ENCODE assay signal across 13 cellular contexts in the genomic region with DNA sequence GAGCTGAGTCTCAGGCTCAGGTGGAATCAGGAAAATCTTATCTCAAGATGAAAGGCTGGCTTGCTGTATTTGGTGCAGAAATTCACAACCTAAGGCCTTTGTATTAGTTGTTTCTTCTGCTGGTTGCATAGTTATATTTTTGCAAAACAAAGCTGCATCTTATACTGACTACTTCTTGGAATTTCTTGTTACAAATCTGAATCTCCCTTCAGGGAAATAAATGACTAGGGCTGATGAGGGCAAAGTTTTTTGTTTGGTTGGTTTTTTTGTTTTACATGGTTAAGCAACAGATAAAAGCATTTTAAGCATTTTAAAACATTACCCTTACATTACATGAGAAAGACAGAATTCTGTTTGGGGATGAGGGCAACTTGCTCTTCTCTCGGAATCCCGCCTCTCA. TPM values are rescaled to one million over a fixed set of nuclear protein-coding genes. Genes with fewer than 3 reads are reported as not detected.
"Had no signal": no experiment of that assay in that cellular context is flagged by ENCODE, and none has a peak within 500 bp of the region (broad histone marks: within the 10 kb centered on the region; RNA-seq: fewer than 3 reads in every experiment).

No MANE protein-coding gene starts in this region.

- ATAC-seq: right cardiac atrium, Right ventricle myocardium inferior had no signal

- H3K36me3 Mint-ChIP-seq: immature natural killer cell had no signal

- DNase-seq: activated B cell treated with CpG ODN at 0.5 μM for 24 hours; activated effector memory CD4-positive, alpha-beta T cell treated with anti-CD3 and anti-CD28 coated beads, Interleukin-2, amount 50 U/mL, for 16 hours; dorsolateral prefrontal cortex; endodermal cell; head of caudate nucleus; immature natural killer cell; mesenchymal stem cell; right cardiac atrium; SK-N-SH; stimulated activated naive CD4-positive, alpha-beta T cell treated with Interleukin-2 at 50 U/mL for 16 hours; upper lobe of left lung had no signal

- H3K27me3 Mint-ChIP-seq: activated B cell treated with CpG ODN at 0.5 μM for 24 hours had no signal

- H3K4me3 Mint-ChIP-seq: activated B cell treated with CpG ODN at 0.5 μM for 24 hours, endodermal cell, immature natural killer cell had no signal

- H3K27ac Mint-ChIP-seq: activated B cell treated with CpG ODN at 0.5 μM for 24 hours, endodermal cell, immature natural killer cell had no signal

- H3K9me3 Mint-ChIP-seq: activated B cell treated with CpG ODN at 0.5 μM for 24 hours, endodermal cell had no signal

RNA-seq across cellular contexts. Expression of gene LRRN3, which starts 13.9 kb away (rescaled TPM):
- total RNA-seq: activated B cell treated with CpG ODN at 0.5 μM for 24 hours, epithelial cell of proximal tubule had no signal
